ENCODE assay signal across 25 cellular contexts in the genomic region with DNA sequence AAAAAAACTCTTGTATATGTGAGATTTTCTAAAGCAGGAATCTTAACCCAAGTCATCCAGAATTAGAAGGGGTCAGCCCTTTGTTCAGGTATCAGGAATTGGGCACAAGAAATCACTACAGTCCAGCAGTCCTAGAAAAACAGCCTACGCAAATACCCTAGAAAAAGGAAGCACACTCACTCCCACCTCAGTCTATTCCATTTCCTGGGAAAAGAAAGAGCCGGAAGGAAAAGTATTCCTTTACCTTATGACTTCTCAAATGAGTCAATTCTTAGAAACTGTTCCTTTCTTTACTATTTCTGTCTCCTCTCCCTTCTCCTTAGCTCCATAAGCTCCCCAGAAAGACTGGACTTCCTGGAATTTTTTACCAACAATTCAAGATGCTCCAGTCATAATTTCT.
DNase-seq lines count a peak whose midpoint lies in the region; ATAC-seq, FAIRE-seq and TF ChIP-seq lines count a peak whose summit lies in the region.
"Had no signal": no experiment of that assay in that cellular context is flagged by ENCODE, and none has a peak within 500 bp of the region (broad histone marks: within the 10 kb centered on the region; RNA-seq: fewer than 3 reads in every experiment).

No MANE protein-coding gene starts in this region.

- TF ChIP-seq CTCF in GM23338 (conservative IDR thresholded peaks at IDR 0.05; ENCODE audit: low read depth in 2 of 2) (no peak), astrocyte (IDR thresholded peaks at IDR 0.05; ENCODE audit: insufficient read depth, low read depth, low read length) (no peak), endothelial cell of umbilical vein (IDR thresholded peaks at IDR 0.05; ENCODE audit: extremely low read depth in 1 of 2, insufficient read depth in 1 of 2, low read depth in 1 of 2, low read length in 2 of 2) (no peak), smooth muscle cell (IDR thresholded peaks at IDR 0.05; ENCODE audit: borderline replicate concordance, insufficient read depth, poor library complexity, severe bottlenecking) (no peak), hepatocyte (IDR thresholded peaks at IDR 0.05; ENCODE audit: poor library complexity) (no peak), osteoblast (IDR thresholded peaks at IDR 0.05; ENCODE audit: extremely low read depth, low read depth, low read length) (no peak)

- H3K4me1 ChIP-seq in GM23338 (ENCODE audit: insufficient read depth) (peaks cover 8% of the 10 kb centered on the region), astrocyte (ENCODE audit: insufficient read depth, low read length) (peaks cover 11% of the 10 kb centered on the region), endothelial cell of umbilical vein (ENCODE audit: control insufficient read depth, extremely low read depth, insufficient read depth, low read length) (peaks cover 29% of the 10 kb centered on the region), smooth muscle cell (ENCODE audit: low read depth) (no peaks in the 10 kb centered on the region), hepatocyte (ENCODE audit: insufficient read depth) (no peaks in the 10 kb centered on the region), osteoblast (ENCODE audit: insufficient read depth, low read length) (peaks cover 5% of the 10 kb centered on the region)
- H3K4me1 ChIP-seq: Caco-2 had no signal

- H3K4me3 Mint-ChIP-seq in GM23338 (no peak overlapping the region), astrocyte (ENCODE audit: unreplicated experiment) (no peak overlapping the region)
- H3K4me3 Mint-ChIP-seq in activated CD8-positive, alpha-beta memory T cell treated with anti-CD3 and anti-CD28 coated beads, Interleukin-2, amount 10 ng/mL, durations not matched to agents 7 days and 5 days = no peak overlapping the region
- H3K4me3 Mint-ChIP-seq: CD4-positive, alpha-beta T cell; HFFc6; IgD-negative memory B cell had no signal

- TF ChIP-seq POLR2A in endothelial cell of umbilical vein (IDR thresholded peaks at IDR 0.05; ENCODE audit: low read depth, low read length) = no peak

- H3K9me1 ChIP-seq in endothelial cell of umbilical vein (replicated peaks; ENCODE audit: control insufficient read depth, extremely low read depth, insufficient read depth, low read length) = no peaks in the 10 kb centered on the region

- no peak overlapping the region for H3K9ac ChIP-seq in astrocyte (ENCODE audit: low read length)
- peak overlapping the region; percentile 26 for H3K9ac ChIP-seq in endothelial cell of umbilical vein (replicated peaks; ENCODE audit: extremely low read depth, insufficient read depth, low read length)
- H3K9ac ChIP-seq in smooth muscle cell (ENCODE audit: low read depth) = no peak overlapping the region

- H3K4me1 Mint-ChIP-seq in GM23338 (peaks cover 7% of the 10 kb centered on the region), astrocyte (ENCODE audit: low read depth, unreplicated experiment) (peaks cover 26% of the 10 kb centered on the region)
- peaks cover 58% of the 10 kb centered on the region for H3K4me1 Mint-ChIP-seq in activated CD8-positive, alpha-beta memory T cell treated with anti-CD3 and anti-CD28 coated beads, Interleukin-2, amount 10 ng/mL, durations not matched to agents 7 days and 5 days

- FAIRE-seq in astrocyte (lab: Jason Lieb, UNC) = no peak
- FAIRE-seq in endothelial cell of umbilical vein (lab: Jason Lieb, UNC) = peak; percentile 91
- FAIRE-seq: A549, D721Med, GM12892, GM18507, HepG2 had no signal

- H3K4me2 ChIP-seq in GM23338 (no peak overlapping the region), astrocyte (ENCODE audit: low read length) (peak overlapping the region; percentile 34), endothelial cell of umbilical vein (ENCODE audit: insufficient read depth, low read length) (peak overlapping the region; percentile 84), smooth muscle cell (no peak overlapping the region), hepatocyte (no peak overlapping the region), osteoblast (ENCODE audit: insufficient read depth, low read length) (no peak overlapping the region)
- H3K4me2 ChIP-seq: A549 had no signal

- dilution Hi-C loops in endothelial cell of umbilical vein (cut with MboI; ENCODE audit: extremely low pct_ligation_motif_present, low sequenced_read_pairs) = no loop called here

- H3K9me3 Mint-ChIP-seq in GM23338 = no peaks in the 10 kb centered on the region
- H3K9me3 Mint-ChIP-seq in astrocyte (ENCODE audit: unreplicated experiment) = no peaks in the 10 kb centered on the region
- no peaks in the 10 kb centered on the region for H3K9me3 Mint-ChIP-seq in activated CD8-positive, alpha-beta memory T cell treated with anti-CD3 and anti-CD28 coated beads, Interleukin-2, amount 10 ng/mL, durations not matched to agents 7 days and 5 days (ENCODE audit: low read depth)
- H3K9me3 Mint-ChIP-seq: CD4-positive, alpha-beta T cell; HFFc6; IgD-negative memory B cell had no signal

- H3K27ac ChIP-seq in GM23338 (ENCODE audit: low read depth) (no peak overlapping the region), astrocyte (ENCODE audit: low read depth, low read length) (no peak overlapping the region), endothelial cell of umbilical vein (ENCODE audit: insufficient read depth, low read depth, low read length) (peak overlapping the region; percentile 87), smooth muscle cell (ENCODE audit: low read depth) (no peak overlapping the region), hepatocyte (no peak overlapping the region), osteoblast (ENCODE audit: low read depth, low read length) (no peak overlapping the region)
- H3K27ac ChIP-seq: 22Rv1, A549, C4-2B had no signal

- H2AFZ ChIP-seq in GM23338 (peak overlapping the region; percentile 40; the same call in 1 of the 2 replicates), astrocyte (ENCODE audit: low read depth, low read length) (no peak overlapping the region), endothelial cell of umbilical vein (ENCODE audit: low read depth, low read length) (peak overlapping the region; percentile 65), smooth muscle cell (ENCODE audit: low read depth) (peak overlapping the region; percentile 5), hepatocyte (no peak overlapping the region), osteoblast (ENCODE audit: low read length) (no peak overlapping the region)

- H3K27me3 Mint-ChIP-seq in GM23338 (ENCODE audit: insufficient read depth, low read depth, poor library complexity) = no peaks in the 10 kb centered on the region
- H3K27me3 Mint-ChIP-seq in astrocyte (ENCODE audit: low read depth, unreplicated experiment) = no peaks in the 10 kb centered on the region
- H3K27me3 Mint-ChIP-seq in activated CD8-positive, alpha-beta memory T cell treated with anti-CD3 and anti-CD28 coated beads, Interleukin-2, amount 10 ng/mL, durations not matched to agents 7 days and 5 days = no peaks in the 10 kb centered on the region
- H3K27me3 Mint-ChIP-seq: CD4-positive, alpha-beta T cell; IgD-negative memory B cell had no signal

- no peaks in the 10 kb centered on the region for H3K79me2 ChIP-seq in GM23338 (replicated peaks; ENCODE audit: insufficient read depth)
- H3K79me2 ChIP-seq in astrocyte (ENCODE audit: insufficient read depth, low read length) = no peaks in the 10 kb centered on the region
- no peaks in the 10 kb centered on the region for H3K79me2 ChIP-seq in endothelial cell of umbilical vein (ENCODE audit: control insufficient read depth, insufficient read depth, low read length)
- H3K79me2 ChIP-seq in smooth muscle cell (ENCODE audit: low read depth) = no peaks in the 10 kb centered on the region
- H3K79me2 ChIP-seq in hepatocyte = no peaks in the 10 kb centered on the region
- no peaks in the 10 kb centered on the region for H3K79me2 ChIP-seq in osteoblast (ENCODE audit: insufficient read depth, low read length)

- no TSS peak for BruUV-seq in endothelial cell of umbilical vein (replicated peaks; lab: Mats Ljungman, UMichigan)

- no peak for ATAC-seq in GM23338
- ATAC-seq in activated CD8-positive, alpha-beta memory T cell treated with anti-CD3 and anti-CD28 coated beads, Interleukin-2, amount 10 ng/mL, durations not matched to agents 7 days and 5 days = no peak
- ATAC-seq: A549, HCT116, HepG2 had no signal

- POLR2A ChIA-PET in endothelial cell of umbilical vein (lab: Charles Lee) = no interaction called here

- no peaks in the 10 kb centered on the region for H3K27me3 ChIP-seq in GM23338 (ENCODE audit: insufficient read depth)
- peaks cover 2% of the 10 kb centered on the region for H3K27me3 ChIP-seq in astrocyte (ENCODE audit: insufficient read depth, low read length)
- no peaks in the 10 kb centered on the region for H3K27me3 ChIP-seq in endothelial cell of umbilical vein (ENCODE audit: control insufficient read depth in 2 of 2, insufficient read depth in 2 of 2, low read length in 2 of 2)
- no peaks in the 10 kb centered on the region for H3K27me3 ChIP-seq in smooth muscle cell (ENCODE audit: low read depth)
- H3K27me3 ChIP-seq in hepatocyte = no peaks in the 10 kb centered on the region
- peaks cover 9% of the 10 kb centered on the region for H3K27me3 ChIP-seq in osteoblast (ENCODE audit: insufficient read depth, low read length)

- CTCF ChIA-PET in endothelial cell of umbilical vein (lab: Charles Lee) = interaction anchor here (1.1 to 6.3 kb wide), 3 partner anchors 12 to 110 kb away, joined by 3 to 197 read pairs (median 6); no protein-coding TSS in a partner anchor
- CTCF ChIA-PET in activated CD8-positive, alpha-beta memory T cell treated with anti-CD3 and anti-CD28 coated beads, Interleukin-2, amount 10 ng/mL, durations not matched to agents 7 days and 5 days (lab: Charles Lee) = interaction anchor here (0.8 to 1.0 kb wide), 2 partner anchors 9 to 17 kb away, joined by 3 read pairs; no protein-coding TSS in a partner anchor

- H3K9me2 ChIP-seq in GM23338 (ENCODE audit: insufficient read depth) = no peaks in the 10 kb centered on the region
- H3K9me2 ChIP-seq in hepatocyte (replicated peaks; ENCODE audit: insufficient read depth) = no peaks in the 10 kb centered on the region

- no peaks in the 10 kb centered on the region for H4K20me1 ChIP-seq in GM23338 (replicated peaks; ENCODE audit: insufficient read depth)
- no peaks in the 10 kb centered on the region for H4K20me1 ChIP-seq in astrocyte (ENCODE audit: insufficient read depth, low read length)
- H4K20me1 ChIP-seq in endothelial cell of umbilical vein (replicated peaks; ENCODE audit: control insufficient read depth, extremely low read depth, insufficient read depth, low read length) = no peaks in the 10 kb centered on the region
- H4K20me1 ChIP-seq in smooth muscle cell (ENCODE audit: low read depth) = no peaks in the 10 kb centered on the region
- no peaks in the 10 kb centered on the region for H4K20me1 ChIP-seq in hepatocyte (ENCODE audit: insufficient read depth, poor library complexity, severe bottlenecking)
- H4K20me1 ChIP-seq in osteoblast (ENCODE audit: insufficient read depth, low read length) = no peaks in the 10 kb centered on the region

- H3K4me3 ChIP-seq in GM23338 (no peak overlapping the region), astrocyte (ENCODE audit: insufficient read depth, low read depth, low read length) (no peak overlapping the region), endothelial cell of umbilical vein (replicated peaks in 1 of 3; ENCODE audit: insufficient read depth in 1 of 3, low read depth in 1 of 3, low read length in 3 of 3) (no peak overlapping the region), smooth muscle cell (no peak overlapping the region), hepatocyte (no peak overlapping the region), osteoblast (ENCODE audit: insufficient read depth, low read length) (no peak overlapping the region)
- H3K4me3 ChIP-seq: A549 had no signal

- WGBS in smooth muscle cell (ENCODE audit: low lambda C conversion rate) = 79% methylated on average over 2 of the region's 2 CpGs
- WGBS in hepatocyte (ENCODE audit: low lambda C conversion rate, missing lambda C conversion rate) = 80% methylated on average over 2 of the region's 2 CpGs

- DNase-seq in GM23338 (ENCODE audit: low spot score) (no peak), astrocyte (ENCODE audit: low read depth) (no peak), endothelial cell of umbilical vein (ENCODE audit: low read depth, low spot score) (peak; percentile 61), smooth muscle cell (lab: John Stamatoyannopoulos, UW; ENCODE audit: unreplicated experiment) (no peak), hepatocyte (ENCODE audit: low spot score) (no peak), osteoblast (ENCODE audit: insufficient read length, low spot score, missing footprints) (no peak)
- DNase-seq in activated CD8-positive, alpha-beta memory T cell treated with anti-CD3 and anti-CD28 coated beads, Interleukin-2, amount 10 ng/mL, durations not matched to agents 7 days and 5 days = no peak
- DNase-seq: AML-193; Caco-2; CD4-positive, alpha-beta T cell; DMS153; DMS79; GDM1; GOT3; H7; HFFc6 had no signal

- intact Hi-C loops in endothelial cell of umbilical vein (cut with micrococcal nuclease) = loop anchor here (1.0 to 10.0 kb wide), 2 partner anchors 11 to 170 kb away; no protein-coding TSS in a partner anchor

- H3F3A ChIP-seq in GM23338 (replicated peaks; ENCODE audit: low read depth) (no peaks in the 10 kb centered on the region), smooth muscle cell (ENCODE audit: low read depth) (no peaks in the 10 kb centered on the region)

- H3K36me3 ChIP-seq in GM23338 (ENCODE audit: insufficient read depth) (no peaks in the 10 kb centered on the region), astrocyte (ENCODE audit: insufficient read depth, low read length) (no peaks in the 10 kb centered on the region), endothelial cell of umbilical vein (ENCODE audit: control insufficient read depth in 2 of 2, extremely low read depth in 1 of 2, insufficient read depth in 2 of 2, low read length in 2 of 2) (no peaks in the 10 kb centered on the region), smooth muscle cell (ENCODE audit: low read depth) (no peaks in the 10 kb centered on the region), hepatocyte (replicated peaks; ENCODE audit: insufficient read depth, low read depth) (no peaks in the 10 kb centered on the region), osteoblast (ENCODE audit: insufficient read depth, low read length) (no peaks in the 10 kb centered on the region)

- H3K9me3 ChIP-seq in astrocyte (ENCODE audit: insufficient read depth, low read depth, low read length) = no peaks in the 10 kb centered on the region
- H3K9me3 ChIP-seq in endothelial cell of umbilical vein (replicated peaks; ENCODE audit: control insufficient read depth, insufficient read depth, low read length) = no peaks in the 10 kb centered on the region
- H3K9me3 ChIP-seq in smooth muscle cell (replicated peaks; ENCODE audit: low read depth) = no peaks in the 10 kb centered on the region
- no peaks in the 10 kb centered on the region for H3K9me3 ChIP-seq in hepatocyte (ENCODE audit: low read depth)
- H3K9me3 ChIP-seq in osteoblast (ENCODE audit: low read depth, low read length) = no peaks in the 10 kb centered on the region
- H3K9me3 ChIP-seq: A549, Caco-2 had no signal

- no peaks in the 10 kb centered on the region for H3K36me3 Mint-ChIP-seq in GM23338 (ENCODE audit: low read depth)
- H3K36me3 Mint-ChIP-seq in astrocyte (ENCODE audit: low read depth, unreplicated experiment) = no peaks in the 10 kb centered on the region
- peaks cover 6% of the 10 kb centered on the region for H3K36me3 Mint-ChIP-seq in activated CD8-positive, alpha-beta memory T cell treated with anti-CD3 and anti-CD28 coated beads, Interleukin-2, amount 10 ng/mL, durations not matched to agents 7 days and 5 days
- H3K36me3 Mint-ChIP-seq: IgD-negative memory B cell had no signal

- no peak overlapping the region for H3K27ac Mint-ChIP-seq in GM23338
- H3K27ac Mint-ChIP-seq in astrocyte (ENCODE audit: unreplicated experiment) = no peak overlapping the region
- no peak overlapping the region for H3K27ac Mint-ChIP-seq in activated CD8-positive, alpha-beta memory T cell treated with anti-CD3 and anti-CD28 coated beads, Interleukin-2, amount 10 ng/mL, durations not matched to agents 7 days and 5 days
- H3K27ac Mint-ChIP-seq: CD4-positive, alpha-beta T cell; HFFc6; IgD-negative memory B cell had no signal

Comparison
In these comparisons a context has a peak if more than half of its experiments do, and no peak if none do; other contexts are left out.
1. H2AFZ ChIP-seq: peak in GM23338 (single experiment), endothelial cell of umbilical vein (single experiment) and smooth muscle cell (single experiment); none in astrocyte (single experiment), hepatocyte (single experiment) and osteoblast (single experiment).
2. H3K4me2 ChIP-seq: peak in astrocyte (single experiment) and endothelial cell of umbilical vein (single experiment); none in GM23338 (single experiment), smooth muscle cell (single experiment), hepatocyte (single experiment) and osteoblast (single experiment).